Comparison of ENCODE assay signal across 7 cellular contexts in genomic region chr22:41216984-41217383, GRCh38. TPM values are rescaled to one million over a fixed set of nuclear protein-coding genes. Genes with fewer than 3 reads are reported as not detected.
DNase-seq lines count a peak whose midpoint lies in the region; ATAC-seq and TF ChIP-seq lines count a peak whose summit lies in the region.

No MANE protein-coding gene starts in this region.

- H3K9me3 Mint-ChIP-seq in activated CD4-positive, alpha-beta memory T cell treated with anti-CD3 and anti-CD28 coated beads for 36 hours = no peaks in the 10 kb centered on the region
- peaks cover 3% of the 10 kb centered on the region for H3K9me3 Mint-ChIP-seq in glutamatergic neuron (ENCODE audit: unreplicated experiment)

- WGBS in smooth muscle cell (ENCODE audit: low lambda C conversion rate) = 79% methylated on average over 13 of the region's 13 CpGs

- no peaks in the 10 kb centered on the region for H3K9me3 ChIP-seq in Loucy (ENCODE audit: insufficient read depth, low read depth, low read length)
- H3K9me3 ChIP-seq in smooth muscle cell (replicated peaks; ENCODE audit: low read depth) = no peaks in the 10 kb centered on the region

- H3K9ac ChIP-seq in Loucy (ENCODE audit: low read depth, low read length, poor library complexity, severe bottlenecking) = peak overlapping the region; percentile 50
- no peak overlapping the region for H3K9ac ChIP-seq in smooth muscle cell (ENCODE audit: low read depth)

- H3F3A ChIP-seq in Loucy (ENCODE audit: low read depth) (no peaks in the 10 kb centered on the region), smooth muscle cell (ENCODE audit: low read depth) (peaks cover 4% of the 10 kb centered on the region)

- H3K36me3 ChIP-seq in Loucy (ENCODE audit: insufficient read depth, low read length) = no peaks in the 10 kb centered on the region
- H3K36me3 ChIP-seq in smooth muscle cell (ENCODE audit: low read depth) = no peaks in the 10 kb centered on the region

- H3K4me1 ChIP-seq in Loucy (ENCODE audit: insufficient read depth, low read length, poor library complexity, severe bottlenecking) = peaks cover 9% of the 10 kb centered on the region
- peaks cover 5% of the 10 kb centered on the region for H3K4me1 ChIP-seq in smooth muscle cell (ENCODE audit: low read depth)

- peaks cover 19% of the 10 kb centered on the region for H3K4me1 Mint-ChIP-seq in activated CD4-positive, alpha-beta memory T cell treated with anti-CD3 and anti-CD28 coated beads for 36 hours (ENCODE audit: low read depth)
- peaks cover 13% of the 10 kb centered on the region for H3K4me1 Mint-ChIP-seq in glutamatergic neuron (ENCODE audit: low read depth, unreplicated experiment)

- H3K4me2 ChIP-seq in Loucy (ENCODE audit: low read depth, low read length, poor library complexity, severe bottlenecking) (peak overlapping the region; percentile 38), smooth muscle cell (no peak overlapping the region)

- H3K27me3 ChIP-seq in Loucy (ENCODE audit: insufficient read depth, low read length, poor library complexity, severe bottlenecking) (no peaks in the 10 kb centered on the region), smooth muscle cell (ENCODE audit: low read depth) (no peaks in the 10 kb centered on the region)

- no peaks in the 10 kb centered on the region for H3K27me3 Mint-ChIP-seq in activated CD4-positive, alpha-beta memory T cell treated with anti-CD3 and anti-CD28 coated beads for 36 hours
- H3K27me3 Mint-ChIP-seq in glutamatergic neuron (ENCODE audit: unreplicated experiment) = peaks cover 4% of the 10 kb centered on the region

- POLR2A ChIA-PET in activated CD4-positive, alpha-beta memory T cell treated with anti-CD3 and anti-CD28 coated beads for 36 hours (lab: Charles Lee) = interaction anchor here (0.5 to 2.6 kb wide), 3 partner anchors 10 to 486 kb away, joined by 3 to 8 read pairs (median 3); no protein-coding TSS in a partner anchor

- H2AFZ ChIP-seq in Loucy (ENCODE audit: low read length) = no peak overlapping the region
- H2AFZ ChIP-seq in smooth muscle cell (ENCODE audit: low read depth) = no peak overlapping the region

- H3K79me2 ChIP-seq in Loucy (ENCODE audit: insufficient read depth, low read length) (no peaks in the 10 kb centered on the region), smooth muscle cell (ENCODE audit: low read depth) (no peaks in the 10 kb centered on the region)

- H3K4me3 ChIP-seq in Loucy (ENCODE audit: low read length, poor library complexity, severe bottlenecking) = peak overlapping the region; percentile 37
- H3K4me3 ChIP-seq in smooth muscle cell = no peak overlapping the region

- H3K27ac Mint-ChIP-seq in activated CD4-positive, alpha-beta memory T cell treated with anti-CD3 and anti-CD28 coated beads for 36 hours = peak overlapping the region; percentile 44
- peak overlapping the region; percentile 85 for H3K27ac Mint-ChIP-seq in glutamatergic neuron (ENCODE audit: unreplicated experiment)

- H4K20me1 ChIP-seq in Loucy (ENCODE audit: insufficient read depth, low read length, poor library complexity, severe bottlenecking) (no peaks in the 10 kb centered on the region), smooth muscle cell (ENCODE audit: low read depth) (no peaks in the 10 kb centered on the region)

- no peak for TF ChIP-seq CTCF in Loucy (conservative IDR thresholded peaks at IDR 0.05; ENCODE audit: low read length)
- TF ChIP-seq CTCF in glutamatergic neuron (IDR thresholded peaks at IDR 0.05; ENCODE audit: partially characterized antibody, unreplicated experiment) = no peak
- no peak for TF ChIP-seq CTCF in smooth muscle cell (IDR thresholded peaks at IDR 0.05; ENCODE audit: borderline replicate concordance, insufficient read depth, poor library complexity, severe bottlenecking)
- no peak for TF ChIP-seq CTCF in GM13977 (IDR thresholded peaks at IDR 0.05; ENCODE audit: extremely low read depth, insufficient read depth, missing control alignments)

- CTCF ChIA-PET in activated CD4-positive, alpha-beta memory T cell treated with anti-CD3 and anti-CD28 coated beads for 36 hours (lab: Charles Lee) = interaction anchor here (5.3 kb wide), 1 partner anchor 20 kb away, joined by 21 read pairs; no protein-coding TSS in a partner anchor

- no peak overlapping the region for H3K4me3 Mint-ChIP-seq in activated CD4-positive, alpha-beta memory T cell treated with anti-CD3 and anti-CD28 coated beads for 36 hours
- peak overlapping the region; percentile 4 for H3K4me3 Mint-ChIP-seq in glutamatergic neuron (ENCODE audit: unreplicated experiment)

- peaks cover 35% of the 10 kb centered on the region for H3K36me3 Mint-ChIP-seq in activated CD4-positive, alpha-beta memory T cell treated with anti-CD3 and anti-CD28 coated beads for 36 hours
- peaks cover 15% of the 10 kb centered on the region for H3K36me3 Mint-ChIP-seq in glutamatergic neuron (ENCODE audit: unreplicated experiment)

- in situ Hi-C loops in GM13977 (cut with MboI; ENCODE audit: low pct_unique_long_range_greater_than_20kb, low sequenced_read_pairs, unreplicated experiment) = no loop called here

- no peak for DNase-seq in activated CD4-positive, alpha-beta memory T cell treated with anti-CD3 and anti-CD28 coated beads for 36 hours
- DNase-seq in glutamatergic neuron = no peak
- DNase-seq in smooth muscle cell (lab: John Stamatoyannopoulos, UW; ENCODE audit: unreplicated experiment) = no peak
- DNase-seq in GM13977 (ENCODE audit: low spot score) = no peak

- intact Hi-C loops in activated CD4-positive, alpha-beta memory T cell treated with anti-CD3 and anti-CD28 coated beads for 36 hours (cut with micrococcal nuclease) = no loop called here

- H3K9me2 ChIP-seq in Loucy (replicated peaks; ENCODE audit: low read depth, low read length) = no peaks in the 10 kb centered on the region

- ATAC-seq in HG02623 (IDR thresholded peaks at IDR 0.05; ENCODE audit: unreplicated experiment) (no peak), HG03378 (IDR thresholded peaks at IDR 0.05; ENCODE audit: unreplicated experiment) (no peak)

- peak overlapping the region; percentile 47 for H3K27ac ChIP-seq in smooth muscle cell (ENCODE audit: low read depth)

RNA-seq across cellular contexts. Expression of gene L3MBTL2, which starts 11.9 kb away (rescaled TPM):
- total RNA-seq in activated CD4-positive, alpha-beta memory T cell treated with anti-CD3 and anti-CD28 coated beads for 36 hours = 10 to 100 TPM; 27.3 to 31.0 TPM
- total RNA-seq in glutamatergic neuron (ENCODE audit: unreplicated experiment) (20.9 TPM), smooth muscle cell (10.7 and 11.2 TPM in 2 replicates)
- 15.5 TPM in 2 replicates for polyA plus RNA-seq in smooth muscle cell

RNA-seq across cellular contexts. Expression of gene CHADL, which starts 23.7 kb away (rescaled TPM):
- total RNA-seq in activated CD4-positive, alpha-beta memory T cell treated with anti-CD3 and anti-CD28 coated beads for 36 hours = under 1 TPM; 0.12 to 0.21 TPM
- total RNA-seq in glutamatergic neuron (ENCODE audit: unreplicated experiment) (0.27 TPM), smooth muscle cell (1.2 TPM in 1 of 2 replicates, not detected in the other)
- polyA plus RNA-seq in smooth muscle cell = 0.17 and 2.2 TPM in 2 replicates
